8 cellular contexts compared by ENCODE assay signal in genomic region chr12:103930787-103931536, GRCh38.
DNase-seq lines count a peak whose midpoint lies in the region; ATAC-seq and TF ChIP-seq lines count a peak whose summit lies in the region.

No MANE protein-coding gene starts in this region.

- peak overlapping the region; percentile 81 for H3K4me3 ChIP-seq in astrocyte of the cerebellum (ENCODE audit: low read depth, low read length)

- TF ChIP-seq CTCF in astrocyte of the cerebellum (IDR thresholded peaks at IDR 0.05; ENCODE audit: low read depth, low read length, missing control alignments): no peak

- in situ Hi-C loops in GM18951 (cut with MboI; ENCODE audit: low sequenced_read_pairs, unreplicated experiment): no loop called here
- in situ Hi-C loops in astrocyte of the cerebellum (cut with HindIII; ENCODE audit: low sequenced_read_pairs): no loop called here

- DNase-seq in OCI-M1 (lab: John Stamatoyannopoulos, UW) (peak; percentile 66), astrocyte of the cerebellum (ENCODE audit: low read depth) (peak; percentile 9), hippocampal formation (lab: John Stamatoyannopoulos, UW) (peak; percentile 2 to 6), retina (peak; percentile 67)
- DNase-seq in NK-92 treated with Interleukin-12 subunit alpha and Interleukin-12 subunit beta, amount 100 ng/mL, for 24 hours (lab: John Stamatoyannopoulos, UW): no peak

- TF ChIP-seq POLR2A in GM18951 (IDR thresholded peaks at IDR 0.05; ENCODE audit: extremely low read depth, insufficient read depth, insufficient read length): peak; percentile 29

- no peak for ATAC-seq in HG03469 (IDR thresholded peaks at IDR 0.05; ENCODE audit: unreplicated experiment)
- ATAC-seq in HG02588 (IDR thresholded peaks at IDR 0.05; ENCODE audit: unreplicated experiment): no peak
